ENCODE assay signal across 8 cellular contexts in the genomic region with DNA sequence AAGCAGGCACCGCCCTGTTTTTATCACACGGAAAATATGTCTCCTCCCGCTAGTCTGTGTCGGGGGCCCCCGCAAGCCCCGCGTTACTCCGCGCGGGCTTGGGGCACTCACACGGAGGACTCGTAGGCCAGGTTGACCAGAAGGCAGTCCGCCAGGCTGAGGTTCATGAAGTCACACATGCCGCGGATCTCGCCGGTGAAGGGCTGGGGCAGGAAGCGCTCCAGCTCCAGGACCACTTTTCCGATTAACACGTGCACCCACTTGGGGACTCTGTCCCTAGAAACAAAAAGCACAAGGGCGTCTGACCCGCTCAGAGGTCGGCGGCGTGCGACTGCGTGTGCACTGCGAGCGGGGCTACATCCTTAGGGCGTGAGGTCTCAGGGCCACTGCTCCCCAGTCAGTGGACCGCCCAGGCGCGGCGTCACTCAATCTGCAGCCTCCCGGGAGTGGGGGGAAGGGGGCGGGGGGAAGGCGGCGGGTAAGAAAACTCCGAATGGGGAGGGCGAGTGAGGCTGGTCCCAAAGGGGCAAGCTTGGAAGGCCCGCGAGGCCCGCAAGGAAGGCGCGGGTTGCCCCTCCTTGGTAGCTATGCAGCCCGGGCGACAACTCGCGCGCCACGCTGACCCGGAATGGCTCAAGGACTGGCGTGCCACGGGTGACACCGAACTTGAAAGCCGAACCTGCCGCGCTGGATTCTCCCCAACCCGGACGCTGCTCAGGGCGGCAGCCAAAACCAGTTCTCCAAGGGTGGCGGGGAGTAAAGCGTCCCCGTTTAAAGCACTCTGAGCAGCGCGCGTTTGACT.
DNase-seq lines count a peak whose midpoint lies in the region; ATAC-seq and TF ChIP-seq lines count a peak whose summit lies in the region.

No MANE protein-coding gene starts in this region.

- H3K9ac ChIP-seq in mucosa of rectum (ENCODE audit: low read depth in 1 of 2, low read length in 2 of 2): peak overlapping the region; percentile 80 to 83

- no peaks in the 10 kb centered on the region for H3K79me2 ChIP-seq in ACC112 (ENCODE audit: control insufficient read depth, insufficient read depth, low read length, unreplicated experiment)

- H3K4me1 ChIP-seq in ACC112 (ENCODE audit: control insufficient read depth, insufficient read depth, low read length, unreplicated experiment): peaks cover 22% of the 10 kb centered on the region
- H3K4me1 ChIP-seq in mucosa of rectum (ENCODE audit: control insufficient read depth in 2 of 2, insufficient read depth in 2 of 2, low read length in 2 of 2): peaks cover 4 to 5% of the 10 kb centered on the region in 2 donors

- H3K36me3 ChIP-seq in ACC112 (ENCODE audit: insufficient read depth, low read length): no peaks in the 10 kb centered on the region
- H3K36me3 ChIP-seq in mucosa of rectum (ENCODE audit: control insufficient read depth in 2 of 2, insufficient read depth in 2 of 2, low read length in 2 of 2): peaks cover 16 to 22% of the 10 kb centered on the region in 2 donors

- no peaks in the 10 kb centered on the region for H3K9me3 ChIP-seq in mucosa of rectum (ENCODE audit: control insufficient read depth in 2 of 2, low read length in 2 of 2)

- H2AFZ ChIP-seq in ACC112 (ENCODE audit: low read length, unreplicated experiment): peak overlapping the region; percentile 25

- peak; percentile 74 for TF ChIP-seq POLR2A in GM18505 (IDR thresholded peaks at IDR 0.05; ENCODE audit: borderline replicate concordance, extremely low read depth, insufficient read depth, insufficient read length)

- ATAC-seq in GM18505 (IDR thresholded peaks at IDR 0.05; ENCODE audit: unreplicated experiment) (peak; percentile 49), HG02970 (IDR thresholded peaks at IDR 0.05; ENCODE audit: low FRiP score, unreplicated experiment) (peak; percentile 51)

- H3K4me3 ChIP-seq in ACC112 (ENCODE audit: low read depth, low read length) (peak overlapping the region; percentile 84), mucosa of rectum (ENCODE audit: low read length in 2 of 2) (peak overlapping the region; percentile 92 to 93)

- DNase-seq in NOMO-1 treated with DMSO at 0.1 percent for 48 hours (lab: John Stamatoyannopoulos, UW; ENCODE audit: unreplicated experiment) (peak; percentile 53), activated T-cell treated with anti-CD3 and anti-CD28 coated beads for 24 hours (ENCODE audit: low read depth) (peak; percentile 71), epithelial cell of prostate (ENCODE audit: low read depth, low spot score) (no peak)
- peak; percentile 83 for DNase-seq in stimulated activated CD8-positive, alpha-beta memory T cell treated with anti-CD3 and anti-CD28 coated beads, Interleukin-4, amount 100 ng/mL, for 48 hours

- peak overlapping the region; percentile 7; the same call in 1 of the 2 replicates for H3K27ac ChIP-seq in ACC112 (ENCODE audit: low read depth, low read length)
- H3K27ac ChIP-seq in epithelial cell of prostate: peak overlapping the region; percentile 21
- peak overlapping the region; percentile 86 to 90 for H3K27ac ChIP-seq in mucosa of rectum (ENCODE audit: low read depth in 2 of 2, low read length in 2 of 2)

- H3K27me3 ChIP-seq in ACC112 (ENCODE audit: insufficient read depth, low read length): no peaks in the 10 kb centered on the region
- H3K27me3 ChIP-seq in mucosa of rectum (ENCODE audit: control insufficient read depth in 2 of 2, insufficient read depth in 2 of 2, low read length in 2 of 2): no peaks in the 10 kb centered on the region

Comparison
In these comparisons a context has a peak if more than half of its experiments do, and no peak if none do; other contexts are left out.
1. H3K27ac ChIP-seq: peak in every context shown above with its lines; median percentile 88 in mucosa of rectum; 21 in epithelial cell of prostate; 7 in ACC112.